In the genomic region with DNA sequence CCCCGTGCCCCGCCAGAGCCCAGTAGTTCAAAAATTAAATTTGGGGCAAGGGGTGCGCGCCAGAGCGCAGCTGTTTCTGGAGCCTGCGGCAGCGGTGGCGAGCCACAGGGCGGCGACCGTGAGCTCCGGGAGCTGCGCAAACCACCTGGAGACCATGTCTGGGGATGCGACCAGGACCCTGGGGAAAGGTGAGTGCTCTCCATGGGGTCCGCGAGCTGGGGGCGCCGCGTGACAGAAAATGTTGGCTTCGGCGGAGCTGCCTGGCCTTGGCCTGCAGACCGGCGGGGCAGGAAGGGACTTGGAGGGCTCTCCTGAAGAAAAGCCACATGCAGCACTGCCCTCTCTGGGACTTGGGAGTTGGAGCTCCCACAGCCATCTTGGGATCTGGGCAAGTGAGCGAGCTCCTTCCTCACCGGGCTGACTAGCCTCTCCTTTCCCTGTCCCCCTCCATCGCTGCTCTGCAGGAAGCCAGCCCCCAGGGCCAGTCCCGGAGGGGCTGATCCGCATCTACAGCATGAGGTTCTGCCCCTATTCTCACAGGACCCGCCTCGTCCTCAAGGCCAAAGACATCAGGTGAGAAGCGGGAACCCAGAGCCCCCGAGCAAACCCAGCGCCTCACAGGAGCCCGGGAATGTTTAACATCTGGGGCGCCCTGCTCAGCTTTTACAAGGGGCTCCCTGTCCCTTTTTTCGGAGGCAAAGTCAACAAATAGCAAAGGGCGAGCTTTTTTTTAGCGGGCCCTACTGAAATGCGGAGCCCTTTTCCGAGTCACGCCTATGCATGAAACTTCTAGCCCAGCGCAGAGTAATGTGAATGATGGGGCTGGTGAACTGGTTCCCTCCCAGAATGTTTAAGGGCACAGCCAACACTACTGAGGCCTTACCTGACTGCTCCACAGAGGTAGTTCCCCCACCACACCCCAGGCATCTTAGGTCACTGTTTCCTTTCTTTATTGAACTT, we compare ENCODE assay signal across 1 cellular context.
TF ChIP-seq lines count a peak whose summit lies in the region.

No MANE protein-coding gene starts in this region.

TF ChIP-seq in HEK293, 187 proteins besides CTCF, POLR2A, EP300 and RAD21 (continued from another document):
- TF ChIP-seq PRDM10 (tag by site-specific recombination; IDR thresholded peaks at IDR 0.05) (peak; percentile 100), ZNF19 (tag by site-specific recombination; IDR thresholded peaks at IDR 0.05; ENCODE audit: low read depth) (no peak), KLF16 (tag by site-specific recombination; IDR thresholded peaks at IDR 0.05) (no peak), ZSCAN4 (tag by site-specific recombination; IDR thresholded peaks at IDR 0.05) (peak; percentile 29; the same call in 1 of the 2 replicates), MZF1 (tag by site-specific recombination; IDR thresholded peaks at IDR 0.05; ENCODE audit: borderline replicate concordance) (peak; percentile 60; the same call in 1 of the 2 replicates), FEZF1 (tag by site-specific recombination; IDR thresholded peaks at IDR 0.05) (no peak), ZNF133 (tag by site-specific recombination; IDR thresholded peaks at IDR 0.05) (no peak), ZNF843 (tag by site-specific recombination; IDR thresholded peaks at IDR 0.05) (0 out of 2 replicates have a peak, but pooled peaks have one; percentile 22), TRIM28 (IDR thresholded peaks at IDR 0.05; ENCODE audit: borderline replicate concordance, low read length) (no peak), ZNF324 (tag by site-specific recombination; IDR thresholded peaks at IDR 0.05) (peak; percentile 19; the same call in 1 of the 2 replicates), ZNF664 (tag by site-specific recombination; IDR thresholded peaks at IDR 0.05) (no peak), ZBTB48 (tag by site-specific recombination; IDR thresholded peaks at IDR 0.05) (peak; percentile 48; the same call in 1 of the 2 replicates), GLIS1 (tag by site-specific recombination; IDR thresholded peaks at IDR 0.05) (peak; percentile 60), ZBTB17 (tag by site-specific recombination; IDR thresholded peaks at IDR 0.05) (peak; percentile 59), ZNF214 (tag by site-specific recombination; IDR thresholded peaks at IDR 0.05; ENCODE audit: borderline replicate concordance) (no peak), ZXDB (tag by site-specific recombination; IDR thresholded peaks at IDR 0.05) (0 out of 2 replicates have a peak, but pooled peaks have one; percentile 25), ZNF148 (tag by site-specific recombination; IDR thresholded peaks at IDR 0.05; ENCODE audit: borderline replicate concordance) (no peak), YY2 (tag by site-specific recombination; IDR thresholded peaks at IDR 0.05) (peak; percentile 64; the same call in 1 of the 2 replicates), ATF2 (tag by site-specific recombination; IDR thresholded peaks at IDR 0.05; ENCODE audit: low read depth) (no peak), ZNF501 (tag by site-specific recombination; IDR thresholded peaks at IDR 0.05) (peak; percentile 39; the same call in 1 of the 2 replicates), ZNF513 (tag by site-specific recombination; IDR thresholded peaks at IDR 0.05) (no peak), IKZF3 (tag by site-specific recombination; IDR thresholded peaks at IDR 0.05) (no peak), ZNF561 (tag by site-specific recombination; IDR thresholded peaks at IDR 0.05; ENCODE audit: borderline replicate concordance) (peak; percentile 86; the same call in 1 of the 2 replicates), ZNF623 (tag by site-specific recombination; IDR thresholded peaks at IDR 0.05) (no peak), ZNF654 (tag by site-specific recombination; IDR thresholded peaks at IDR 0.05; ENCODE audit: low read depth) (peak; percentile 33), TSHZ1 (tag by site-specific recombination; IDR thresholded peaks at IDR 0.05; ENCODE audit: borderline replicate concordance) (no peak), ZNF335 (tag by site-specific recombination; conservative IDR thresholded peaks at IDR 0.05) (peak; percentile 46), SP7 (tag by site-specific recombination; IDR thresholded peaks at IDR 0.05) (peak; percentile 55), GLIS2 (tag by site-specific recombination; IDR thresholded peaks at IDR 0.05) (peak; percentile 67), ZNF704 (tag by site-specific recombination; IDR thresholded peaks at IDR 0.05) (no peak), YY1 (tag by site-specific recombination; IDR thresholded peaks at IDR 0.05) (0 out of 2 replicates have a peak, but pooled peaks have one; percentile 27), ZNF629 (tag by site-specific recombination; IDR thresholded peaks at IDR 0.05) (0 out of 2 replicates have a peak, but pooled peaks have one; percentile 13), SP2 (tag by site-specific recombination; IDR thresholded peaks at IDR 0.05) (no peak), ZFP41 (tag by site-specific recombination; IDR thresholded peaks at IDR 0.05; ENCODE audit: borderline replicate concordance) (no peak)
- TF ChIP-seq, protein P1, sequence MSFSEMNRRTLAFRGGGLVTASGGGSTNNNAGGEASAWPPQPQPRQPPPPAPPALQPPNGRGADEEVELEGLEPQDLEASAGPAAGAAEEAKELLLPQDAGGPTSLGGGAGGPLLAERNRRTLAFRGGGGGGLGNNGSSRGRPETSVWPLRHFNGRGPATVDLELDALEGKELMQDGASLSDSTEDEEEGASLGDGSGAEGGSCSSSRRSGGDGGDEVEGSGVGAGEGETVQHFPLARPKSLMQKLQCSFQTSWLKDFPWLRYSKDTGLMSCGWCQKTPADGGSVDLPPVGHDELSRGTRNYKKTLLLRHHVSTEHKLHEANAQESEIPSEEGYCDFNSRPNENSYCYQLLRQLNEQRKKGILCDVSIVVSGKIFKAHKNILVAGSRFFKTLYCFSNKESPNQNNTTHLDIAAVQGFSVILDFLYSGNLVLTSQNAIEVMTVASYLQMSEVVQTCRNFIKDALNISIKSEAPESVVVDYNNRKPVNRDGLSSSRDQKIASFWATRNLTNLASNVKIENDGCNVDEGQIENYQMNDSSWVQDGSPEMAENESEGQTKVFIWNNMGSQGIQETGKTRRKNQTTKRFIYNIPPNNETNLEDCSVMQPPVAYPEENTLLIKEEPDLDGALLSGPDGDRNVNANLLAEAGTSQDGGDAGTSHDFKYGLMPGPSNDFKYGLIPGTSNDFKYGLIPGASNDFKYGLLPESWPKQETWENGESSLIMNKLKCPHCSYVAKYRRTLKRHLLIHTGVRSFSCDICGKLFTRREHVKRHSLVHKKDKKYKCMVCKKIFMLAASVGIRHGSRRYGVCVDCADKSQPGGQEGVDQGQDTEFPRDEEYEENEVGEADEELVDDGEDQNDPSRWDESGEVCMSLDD (tag by site-specific recombination; IDR thresholded peaks at IDR 0.05): peak; percentile 63; the same call in 1 of the 2 replicates
